24 cellular contexts compared by ENCODE assay signal in genomic region chr9:125601986-125602385, GRCh38.
DNase-seq lines count a peak whose midpoint lies in the region; ATAC-seq and TF ChIP-seq lines count a peak whose summit lies in the region.
"Had no signal": no experiment of that assay in that cellular context is flagged by ENCODE, and none has a peak within 500 bp of the region (broad histone marks: within the 10 kb centered on the region; RNA-seq: fewer than 3 reads in every experiment).

No MANE protein-coding gene starts in this region.

- no peak overlapping the region for H3K9ac ChIP-seq in SK-N-SH
- no peak overlapping the region for H3K9ac ChIP-seq in endodermal cell (ENCODE audit: extremely low read depth, low read length, poor library complexity, severe bottlenecking)
- H3K9ac ChIP-seq: BLaER1 had no signal

- 96% methylated on average over 7 of the region's 7 CpGs for WGBS in SK-N-SH (ENCODE audit: low lambda C conversion rate)
- 76 to 83% methylated on average over 2 to 7 of the region's 7 CpGs for WGBS in endodermal cell (ENCODE audit: insufficient coverage in 1 of 2, insufficient read length in 1 of 2), 2 experiments

- TF ChIP-seq RAD21 in SK-N-SH (IDR thresholded peaks at IDR 0.05; ENCODE audit: low read length): peak; percentile 28

- ATAC-seq in SK-N-SH treated with all-trans-retinoic acid at 6 μM for 48 hours: no peak
- no peak for ATAC-seq in stimulated activated effector memory CD8-positive, alpha-beta T cell treated with anti-CD3 and anti-CD28 coated beads, Interleukin-12 subunit alpha, Interleukin-12 subunit beta, amount 100 ng/mL, for 72 hours
- ATAC-seq: activated T-cell treated with anti-CD3 and anti-CD28 coated beads, Interleukin-2, amount 50 U/mL, for 72 hours; naive thymus-derived CD4-positive, alpha-beta T cell; pancreas had no signal

- H4K20me1 ChIP-seq in SK-N-SH (ENCODE audit: insufficient read depth) (peaks cover 8% of the 10 kb centered on the region; the same call in 1 of the 2 replicates), OCI-LY7 (ENCODE audit: insufficient read depth, low read length) (no peaks in the 10 kb centered on the region; the same call in 1 of the 2 replicates)

- no peak overlapping the region for H3K4me3 Mint-ChIP-seq in endodermal cell
- H3K4me3 Mint-ChIP-seq in stimulated activated effector memory CD8-positive, alpha-beta T cell treated with anti-CD3 and anti-CD28 coated beads, Interleukin-12 subunit alpha, Interleukin-12 subunit beta, amount 100 ng/mL, for 72 hours: no peak overlapping the region
- H3K4me3 Mint-ChIP-seq: activated naive CD8-positive, alpha-beta T cell treated with anti-CD3 and anti-CD28 coated beads for 36 hours; activated T-cell treated with anti-CD3 and anti-CD28 coated beads, Interleukin-2, amount 50 U/mL, for 72 hours; brain; naive thymus-derived CD4-positive, alpha-beta T cell; type B pancreatic cell had no signal

- H3K79me2 ChIP-seq in SK-N-SH (ENCODE audit: insufficient read depth): peaks cover 64% of the 10 kb centered on the region
- H3K79me2 ChIP-seq in OCI-LY7 (ENCODE audit: insufficient read depth, low read depth, low read length): no peaks in the 10 kb centered on the region

- no peaks in the 10 kb centered on the region for H3K9me2 ChIP-seq in SK-N-SH
- no peaks in the 10 kb centered on the region for H3K9me2 ChIP-seq in OCI-LY7 (ENCODE audit: insufficient read depth, low read length)

- DNase-seq in SK-N-SH (no peak), OCI-LY7 (ENCODE audit: low spot score) (no peak), endodermal cell (peak; percentile 57), NCI-H2107 (lab: John Stamatoyannopoulos, UW) (no peak), hepatic stellate cell (ENCODE audit: low spot score) (no peak)
- no peak for DNase-seq in stimulated activated effector memory CD8-positive, alpha-beta T cell treated with anti-CD3 and anti-CD28 coated beads, Interleukin-12 subunit alpha, Interleukin-12 subunit beta, amount 100 ng/mL, for 72 hours (ENCODE audit: low spot score in 2 of 2)
- no peak for DNase-seq in activated CD4-positive, alpha-beta T cell treated with anti-CD3 and anti-CD28 coated beads, Interleukin-2, amount 50 U/mL, for 4 hours
- DNase-seq: activated naive CD8-positive, alpha-beta T cell treated with anti-CD3 and anti-CD28 coated beads for 36 hours; activated T-cell treated with anti-CD3 and anti-CD28 coated beads, Interleukin-2, amount 50 U/mL, for 72 hours; cortex of kidney; foreskin melanocyte; naive thymus-derived CD4-positive, alpha-beta T cell; NCI-H2171; pancreas; SJCRH30; stimulated activated CD4-positive, alpha-beta T cell treated with anti-CD3 and anti-CD28 coated beads, Interleukin-2, amount 100 ng/mL, for 48 hours; stomach; T-helper 2 cell had no signal

- H3K4me1 Mint-ChIP-seq in endodermal cell: peaks cover 27% of the 10 kb centered on the region
- peaks cover 21% of the 10 kb centered on the region for H3K4me1 Mint-ChIP-seq in stimulated activated effector memory CD8-positive, alpha-beta T cell treated with anti-CD3 and anti-CD28 coated beads, Interleukin-12 subunit alpha, Interleukin-12 subunit beta, amount 100 ng/mL, for 72 hours

- H3K9me3 Mint-ChIP-seq in endodermal cell: no peaks in the 10 kb centered on the region
- no peaks in the 10 kb centered on the region for H3K9me3 Mint-ChIP-seq in stimulated activated effector memory CD8-positive, alpha-beta T cell treated with anti-CD3 and anti-CD28 coated beads, Interleukin-12 subunit alpha, Interleukin-12 subunit beta, amount 100 ng/mL, for 72 hours
- H3K9me3 Mint-ChIP-seq: activated naive CD8-positive, alpha-beta T cell treated with anti-CD3 and anti-CD28 coated beads for 36 hours; activated T-cell treated with anti-CD3 and anti-CD28 coated beads, Interleukin-2, amount 50 U/mL, for 72 hours; brain; naive thymus-derived CD4-positive, alpha-beta T cell; type B pancreatic cell had no signal

- BruUV-seq in OCI-LY7 (replicated peaks; lab: Mats Ljungman, UMichigan): no TSS peak

- TF ChIP-seq CTCF in SK-N-SH (IDR thresholded peaks at IDR 0.05) (peak; percentile 28; the same call in 1 of the 2 replicates), OCI-LY7 (conservative IDR thresholded peaks at IDR 0.05; ENCODE audit: low read length) (peak; percentile 38; the same call in 1 of the 2 replicates), endodermal cell (conservative IDR thresholded peaks at IDR 0.05) (peak; percentile 34)

- H3K4me3 ChIP-seq in SK-N-SH (ENCODE audit: low read depth in 2 of 2, low read length in 1 of 2) (no peak overlapping the region), OCI-LY7 (ENCODE audit: low read depth, low read length, poor library complexity, severe bottlenecking) (no peak overlapping the region), endodermal cell (ENCODE audit: low read length) (no peak overlapping the region)
- H3K4me3 ChIP-seq: BLaER1, HAP-1, pancreas, SJCRH30, stomach had no signal

- peak overlapping the region; percentile 65 for H3K27ac Mint-ChIP-seq in endodermal cell
- H3K27ac Mint-ChIP-seq in stimulated activated effector memory CD8-positive, alpha-beta T cell treated with anti-CD3 and anti-CD28 coated beads, Interleukin-12 subunit alpha, Interleukin-12 subunit beta, amount 100 ng/mL, for 72 hours: peak overlapping the region; percentile 5
- H3K27ac Mint-ChIP-seq: activated naive CD8-positive, alpha-beta T cell treated with anti-CD3 and anti-CD28 coated beads for 36 hours; activated T-cell treated with anti-CD3 and anti-CD28 coated beads, Interleukin-2, amount 50 U/mL, for 72 hours; type B pancreatic cell had no signal

- H3K36me3 ChIP-seq in SK-N-SH (replicated peaks in 1 of 2; ENCODE audit: control insufficient read depth in 1 of 2, insufficient read depth in 2 of 2, low read length in 1 of 2): no peaks in the 10 kb centered on the region
- H3K36me3 ChIP-seq in OCI-LY7 (ENCODE audit: insufficient read depth, low read length): no peaks in the 10 kb centered on the region
- no peaks in the 10 kb centered on the region for H3K36me3 ChIP-seq in endodermal cell (ENCODE audit: control insufficient read depth, insufficient read depth, low read length)
- H3K36me3 ChIP-seq: HAP-1, pancreas, SJCRH30, stomach had no signal

- CTCF ChIA-PET in SK-N-SH (lab: Yijun Ruan, JAX) (interaction anchor here (1.4 kb wide), 1 partner anchor 194 kb away, joined by 3 read pairs; no protein-coding TSS in a partner anchor), OCI-LY7 (lab: Charles Lee; ENCODE audit: unreplicated experiment) (no interaction called here)

- H3K9me3 ChIP-seq in SK-N-SH (no peaks in the 10 kb centered on the region), OCI-LY7 (ENCODE audit: low read length) (no peaks in the 10 kb centered on the region), endodermal cell (ENCODE audit: control insufficient read depth, low read length) (no peaks in the 10 kb centered on the region)
- H3K9me3 ChIP-seq: BLaER1, HAP-1, pancreas, SJCRH30, stomach had no signal

- TF ChIP-seq EP300 in SK-N-SH (IDR thresholded peaks at IDR 0.05; ENCODE audit: borderline replicate concordance in 1 of 2, low read depth in 1 of 2, low read length in 1 of 2): no peak

- peaks cover 2% of the 10 kb centered on the region for H3K36me3 Mint-ChIP-seq in endodermal cell (ENCODE audit: low read depth)
- H3K36me3 Mint-ChIP-seq in stimulated activated effector memory CD8-positive, alpha-beta T cell treated with anti-CD3 and anti-CD28 coated beads, Interleukin-12 subunit alpha, Interleukin-12 subunit beta, amount 100 ng/mL, for 72 hours: no peaks in the 10 kb centered on the region

- H3K4me1 ChIP-seq in SK-N-SH (ENCODE audit: control insufficient read depth in 1 of 2, insufficient read depth in 2 of 2, low read depth in 1 of 2, low read length in 1 of 2) (peaks cover 0 to 24% of the 10 kb centered on the region in 2 experiments; a peak in 2 of 4 replicates), OCI-LY7 (ENCODE audit: insufficient read depth, low read length, poor library complexity, severe bottlenecking) (no peaks in the 10 kb centered on the region), endodermal cell (ENCODE audit: control insufficient read depth, insufficient read depth, low read length) (peaks cover 5% of the 10 kb centered on the region)
- H3K4me1 ChIP-seq: BLaER1, HAP-1, SJCRH30 had no signal

- no peaks in the 10 kb centered on the region for H3K27me3 Mint-ChIP-seq in endodermal cell (ENCODE audit: insufficient read depth)
- H3K27me3 Mint-ChIP-seq: activated naive CD8-positive, alpha-beta T cell treated with anti-CD3 and anti-CD28 coated beads for 36 hours; brain; naive thymus-derived CD4-positive, alpha-beta T cell; type B pancreatic cell had no signal

- intact Hi-C loops in OCI-LY7 (cut with micrococcal nuclease; ENCODE audit: unreplicated experiment): no loop called here

- H3F3A ChIP-seq in SK-N-SH (replicated peaks; ENCODE audit: insufficient read depth): no peaks in the 10 kb centered on the region

- H3K27ac ChIP-seq in SK-N-SH (ENCODE audit: low read depth in 2 of 2, low read length in 1 of 2) (no peak overlapping the region), OCI-LY7 (ENCODE audit: low read depth, low read length, poor library complexity, severe bottlenecking) (no peak overlapping the region), endodermal cell (ENCODE audit: low read depth, low read length) (no peak overlapping the region)
- H3K27ac ChIP-seq: 22Rv1, BLaER1, pancreas, SJCRH30, stomach had no signal

- no peak overlapping the region for H3K4me2 ChIP-seq in SK-N-SH
- H3K4me2 ChIP-seq in OCI-LY7 (ENCODE audit: low read length): no peak overlapping the region
- H3K4me2 ChIP-seq: BLaER1 had no signal

- POLR2A ChIA-PET in SK-N-SH (lab: Yijun Ruan, JAX) (no interaction called here), OCI-LY7 (lab: Charles Lee) (no interaction called here)

- H2AFZ ChIP-seq in SK-N-SH (ENCODE audit: low read depth): no peak overlapping the region
- H2AFZ ChIP-seq in OCI-LY7 (ENCODE audit: low read length): no peak overlapping the region

- no peaks in the 10 kb centered on the region for H3K27me3 ChIP-seq in SK-N-SH (ENCODE audit: insufficient read depth)
- no peaks in the 10 kb centered on the region for H3K27me3 ChIP-seq in endodermal cell (ENCODE audit: control insufficient read depth, insufficient read depth, low read length, poor library complexity, severe bottlenecking)
- H3K27me3 ChIP-seq: BLaER1, pancreas, SJCRH30, stomach had no signal

TF ChIP-seq in SK-N-SH, 30 proteins besides CTCF, POLR2A, EP300 and RAD21 (continues in another document):
- TF ChIP-seq NFIC (IDR thresholded peaks at IDR 0.05; ENCODE audit: borderline replicate concordance) (no peak), RFX5 (IDR thresholded peaks at IDR 0.05; ENCODE audit: low read length) (no peak), RXRA (IDR thresholded peaks at IDR 0.05; ENCODE audit: borderline replicate concordance, low read depth) (no peak), ELF1 (IDR thresholded peaks at IDR 0.05) (no peak), NRF1 (IDR thresholded peaks at IDR 0.05; ENCODE audit: low read depth, low read length) (no peak)

TF ChIP-seq in SK-N-SH treated with all-trans-retinoic acid at 6 μM for 48 hours, 23 proteins besides CTCF, POLR2A, EP300 and RAD21 (continues in another document):
- TF ChIP-seq CSDC2 (CRISPR knock-in tag; IDR thresholded peaks at IDR 0.05) (no peak), TOX (CRISPR knock-in tag; IDR thresholded peaks at IDR 0.05; ENCODE audit: borderline replicate concordance) (no peak), ZNF70 (CRISPR knock-in tag; IDR thresholded peaks at IDR 0.05) (no peak), SNAI2 (CRISPR knock-in tag; IDR thresholded peaks at IDR 0.05) (no peak)
